ENCODE assay signal across 10 cellular contexts in the genomic region with DNA sequence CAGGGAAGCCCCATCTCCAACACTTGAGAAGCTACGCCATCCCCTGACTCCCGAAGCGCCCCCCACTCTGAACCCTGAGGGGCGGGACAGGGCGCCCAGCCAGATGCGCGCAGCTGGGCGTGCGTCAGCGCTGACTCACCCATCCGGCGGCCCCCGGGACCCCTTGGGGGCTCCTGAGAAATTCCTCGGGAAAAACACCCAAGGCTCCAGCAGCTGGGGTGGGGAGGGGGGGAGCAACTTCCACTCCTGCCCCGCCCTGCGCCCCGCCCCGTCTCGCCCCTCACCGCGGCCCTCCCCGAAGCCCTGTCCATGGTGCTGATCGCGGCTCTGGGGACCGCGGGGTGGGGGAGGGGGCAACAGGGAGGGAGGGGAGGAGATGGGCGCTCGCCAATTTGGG. TPM values are rescaled to one million over a fixed set of nuclear protein-coding genes. Genes with fewer than 3 reads are reported as not detected.
DNase-seq lines count a peak whose midpoint lies in the region; ATAC-seq, FAIRE-seq and TF ChIP-seq lines count a peak whose summit lies in the region.
"Had no signal": no experiment of that assay in that cellular context is flagged by ENCODE, and none has a peak within 500 bp of the region (broad histone marks: within the 10 kb centered on the region; RNA-seq: fewer than 3 reads in every experiment).

No MANE protein-coding gene starts in this region.

- TF ChIP-seq CTCF in coronary artery (IDR thresholded peaks at IDR 0.05), result no peak
- TF ChIP-seq CTCF in lower lobe of right lung (IDR thresholded peaks at IDR 0.05), result no peak
- no peak for TF ChIP-seq CTCF in tibial artery (IDR thresholded peaks at IDR 0.05)

- peaks cover 5% of the 10 kb centered on the region for H3K4me1 ChIP-seq in CD8-positive, alpha-beta memory T cell (ENCODE audit: insufficient read depth, low read length)
- H3K4me1 ChIP-seq in lower lobe of right lung, result peaks cover 6% of the 10 kb centered on the region
- H3K4me1 ChIP-seq in tibial artery, result peaks cover 0 to 55% (median 36%) of the 10 kb centered on the region in 4 donors

- CTCF ChIA-PET in CD8-positive, alpha-beta memory T cell (lab: Charles Lee), result interaction anchor here (0.7 to 1.0 kb wide), 2 partner anchors 78 to 79 kb away, joined by 3 read pairs; no protein-coding TSS in a partner anchor

- ATAC-seq in SK-N-SH treated with all-trans-retinoic acid at 6 μM for 48 hours (peak; percentile 34; the same call in 1 of the 3 replicates), lower lobe of right lung (peak; percentile 46 to 73)

- TF ChIP-seq POLR2A in H54 (IDR thresholded peaks at IDR 0.05; ENCODE audit: low read depth, low read length), result no peak

- H3K4me3 Mint-ChIP-seq in CD8-positive, alpha-beta memory T cell, result peak overlapping the region in 5 of 7 donors; percentile 65 to 87 (median 79)

- DNase-seq in CD8-positive, alpha-beta memory T cell, result peak; percentile 26 to 66 (median 59)
- DNase-seq in coronary artery (ENCODE audit: low spot score) (no peak), lower lobe of right lung (peak; percentile 52), tibial artery (peak; percentile 49 to 75), H54 (ENCODE audit: insufficient read length, low spot score) (no peak), cerebellar cortex (ENCODE audit: low spot score) (no peak), NCI-H2081 (lab: John Stamatoyannopoulos, UW) (no peak)

- H3K27me3 ChIP-seq in CD8-positive, alpha-beta memory T cell (ENCODE audit: insufficient read depth, low read length, poor library complexity, severe bottlenecking), result peaks cover 19% of the 10 kb centered on the region
- H3K27me3 ChIP-seq in lower lobe of right lung (ENCODE audit: low read depth) (peaks cover 54% of the 10 kb centered on the region), tibial artery (peaks cover 0 to 36% of the 10 kb centered on the region in 2 donors)

- no peak overlapping the region for H3K4me3 ChIP-seq in CD8-positive, alpha-beta memory T cell (ENCODE audit: low read length)
- peak overlapping the region; percentile 75 for H3K4me3 ChIP-seq in coronary artery
- peak overlapping the region; percentile 48 for H3K4me3 ChIP-seq in lower lobe of right lung
- peak overlapping the region; percentile 45 to 57 for H3K4me3 ChIP-seq in tibial artery

- peaks cover 0 to 4% (median 2%) of the 10 kb centered on the region in 5 donors for H3K9me3 Mint-ChIP-seq in CD8-positive, alpha-beta memory T cell
- H3K9me3 Mint-ChIP-seq: activated naive CD4-positive, alpha-beta T cell treated with anti-CD3 and anti-CD28 coated beads, Interleukin-2, amount 50 U/mL, for 72 hours had no signal

- no peaks in the 10 kb centered on the region for H3K36me3 ChIP-seq in CD8-positive, alpha-beta memory T cell (ENCODE audit: insufficient read depth, low read length)
- H3K36me3 ChIP-seq in lower lobe of right lung (no peaks in the 10 kb centered on the region), tibial artery (no peaks in the 10 kb centered on the region)

- H3K27me3 Mint-ChIP-seq in CD8-positive, alpha-beta memory T cell, result peaks cover 38 to 71% of the 10 kb centered on the region in 2 donors

- H3K27ac ChIP-seq in CD8-positive, alpha-beta memory T cell (ENCODE audit: low read depth, low read length), result no peak overlapping the region
- H3K27ac ChIP-seq in coronary artery (peak overlapping the region; percentile 42 to 89), lower lobe of right lung (no peak overlapping the region), tibial artery (no peak overlapping the region)

- no peak for FAIRE-seq in H54 (lab: Jason Lieb, UNC)
- FAIRE-seq: GM18507 had no signal

- no peaks in the 10 kb centered on the region for H3K9me3 ChIP-seq in CD8-positive, alpha-beta memory T cell (ENCODE audit: low read length)
- H3K9me3 ChIP-seq in lower lobe of right lung (no peaks in the 10 kb centered on the region), tibial artery (no peaks in the 10 kb centered on the region)

- intact Hi-C loops in lower lobe of right lung (cut with DNase I) (no loop called here), tibial artery (cut with DNase I; ENCODE audit: low total_unique reads) (no loop called here)

- H3K27ac Mint-ChIP-seq in CD8-positive, alpha-beta memory T cell, result peak overlapping the region in 4 of 8 donors; percentile 18 to 90 (median 80)
- H3K27ac Mint-ChIP-seq: activated naive CD4-positive, alpha-beta T cell treated with anti-CD3 and anti-CD28 coated beads, Interleukin-2, amount 50 U/mL, for 72 hours had no signal

- peaks cover 24 to 43% (median 31%) of the 10 kb centered on the region in 3 donors for H3K4me1 Mint-ChIP-seq in CD8-positive, alpha-beta memory T cell

- POLR2A ChIA-PET in CD8-positive, alpha-beta memory T cell (lab: Charles Lee), result no interaction called here

- H3K36me3 Mint-ChIP-seq in CD8-positive, alpha-beta memory T cell, result peaks cover 0 to 5% (median 0%) of the 10 kb centered on the region in 3 donors

TF ChIP-seq in SK-N-SH treated with all-trans-retinoic acid at 6 μM for 48 hours, 23 proteins besides CTCF, POLR2A, EP300 and RAD21:
- TF ChIP-seq PPARA (CRISPR knock-in tag; IDR thresholded peaks at IDR 0.05; ENCODE audit: borderline replicate concordance), result no peak
- TF ChIP-seq CSRNP3 (CRISPR knock-in tag; IDR thresholded peaks at IDR 0.05), result no peak
- no peak for TF ChIP-seq ZNF565 (CRISPR knock-in tag; conservative IDR thresholded peaks at IDR 0.05; ENCODE audit: low read depth)
- TF ChIP-seq ZFP30 (CRISPR knock-in tag; IDR thresholded peaks at IDR 0.05), result no peak
- no peak for TF ChIP-seq ESRRG (CRISPR knock-in tag; IDR thresholded peaks at IDR 0.05)
- TF ChIP-seq TOX (CRISPR knock-in tag; IDR thresholded peaks at IDR 0.05; ENCODE audit: borderline replicate concordance), result no peak
- no peak for TF ChIP-seq ARNTL (CRISPR knock-in tag; IDR thresholded peaks at IDR 0.05; ENCODE audit: borderline replicate concordance, low read depth)
TF ChIP-seq in SK-N-SH treated with all-trans-retinoic acid at 6 μM for 48 hours: peak in this region for 0.

RNA-seq across cellular contexts. Expression of gene COL5A3, which starts 1.0 kb away (rescaled TPM):
- under 1 TPM; 0.50 to 0.91 TPM for total RNA-seq in CD8-positive, alpha-beta memory T cell
- 0.23 TPM for polyA plus RNA-seq in CD8-positive, alpha-beta memory T cell
- total RNA-seq in lower lobe of right lung, result 8.9 TPM

RNA-seq across cellular contexts. Expression of gene RDH8, which starts 4.0 kb away (rescaled TPM):
- total RNA-seq in CD8-positive, alpha-beta memory T cell, result not detected
- not detected for polyA plus RNA-seq in CD8-positive, alpha-beta memory T cell
- not detected for total RNA-seq in lower lobe of right lung
- total RNA-seq: activated naive CD4-positive, alpha-beta T cell treated with anti-CD3 and anti-CD28 coated beads, Interleukin-2, amount 50 U/mL, for 72 hours had no signal

Comparison
In these comparisons a context has a peak if more than half of its experiments do, and no peak if none do; other contexts are left out.
1. DNase-seq: peak in CD8-positive, alpha-beta memory T cell (5 of 5), lower lobe of right lung (single experiment) and tibial artery (2 of 2); none in coronary artery (single experiment), H54 (single experiment), cerebellar cortex (single experiment) and NCI-H2081 (0 of 2).
2. H3K27ac ChIP-seq: peak in coronary artery (2 of 2); none in CD8-positive, alpha-beta memory T cell (single experiment), lower lobe of right lung (single experiment) and tibial artery (0 of 2).